17 cellular contexts compared by ENCODE assay signal in genomic region chr7:26051021-26051420, GRCh38.
DNase-seq lines count a peak whose midpoint lies in the region.
"Had no signal": no experiment of that assay in that cellular context is flagged by ENCODE, and none has a peak within 500 bp of the region (broad histone marks: within the 10 kb centered on the region; RNA-seq: fewer than 3 reads in every experiment).

No MANE protein-coding gene starts in this region.

- no peak overlapping the region for H3K27ac Mint-ChIP-seq in activated CD4-positive, alpha-beta T cell treated with anti-CD3 and anti-CD28 coated beads, Interleukin-2, amount 10 ng/mL, durations not matched to agents 7 days and 5 days
- H3K27ac Mint-ChIP-seq: CD8-positive, alpha-beta T cell; HFFc6 had no signal

- CTCF ChIA-PET in activated CD4-positive, alpha-beta T cell treated with anti-CD3 and anti-CD28 coated beads, Interleukin-2, amount 10 ng/mL, durations not matched to agents 7 days and 5 days (lab: Charles Lee) = no interaction called here

- no peaks in the 10 kb centered on the region for H3K4me1 Mint-ChIP-seq in activated CD4-positive, alpha-beta T cell treated with anti-CD3 and anti-CD28 coated beads, Interleukin-2, amount 10 ng/mL, durations not matched to agents 7 days and 5 days

- DNase-seq in NOMO-1 (lab: John Stamatoyannopoulos, UW; ENCODE audit: unreplicated experiment in 2 of 2) (peak; percentile 42 to 82), NOMO-1 treated with dmso at 0.1 percent for 144 hours (lab: John Stamatoyannopoulos, UW; ENCODE audit: unreplicated experiment) (no peak), MV-4-11 (lab: John Stamatoyannopoulos, UW) (peak; percentile 76), NOMO-1 treated with DMSO at 0.1 percent for 48 hours (lab: John Stamatoyannopoulos, UW; ENCODE audit: unreplicated experiment) (peak; percentile 82), renal cortical epithelial cell (ENCODE audit: low read depth) (peak; percentile 36), cerebellum (ENCODE audit: low spot score) (no peak), NCI-H2029 (lab: John Stamatoyannopoulos, UW) (no peak)
- DNase-seq in activated CD4-positive, alpha-beta T cell treated with anti-CD3 and anti-CD28 coated beads, Interleukin-2, amount 10 ng/mL, durations not matched to agents 7 days and 5 days = no peak
- DNase-seq: BE2C; Caco-2; CD8-positive, alpha-beta T cell; DMS 273 treated with DMSO at 0.1 percent for 48 hours; DMS79; EL; GF-D8; GOT3; HFFc6 had no signal

- peaks cover 2% of the 10 kb centered on the region for H3K9me3 Mint-ChIP-seq in activated CD4-positive, alpha-beta T cell treated with anti-CD3 and anti-CD28 coated beads, Interleukin-2, amount 10 ng/mL, durations not matched to agents 7 days and 5 days
- H3K9me3 Mint-ChIP-seq: CD8-positive, alpha-beta T cell; HFFc6 had no signal

- H3K4me3 Mint-ChIP-seq in activated CD4-positive, alpha-beta T cell treated with anti-CD3 and anti-CD28 coated beads, Interleukin-2, amount 10 ng/mL, durations not matched to agents 7 days and 5 days = no peak overlapping the region
- H3K4me3 Mint-ChIP-seq: CD8-positive, alpha-beta T cell; HFFc6 had no signal

- H3K27me3 Mint-ChIP-seq in activated CD4-positive, alpha-beta T cell treated with anti-CD3 and anti-CD28 coated beads, Interleukin-2, amount 10 ng/mL, durations not matched to agents 7 days and 5 days = peaks cover 33% of the 10 kb centered on the region

- H3K36me3 Mint-ChIP-seq in activated CD4-positive, alpha-beta T cell treated with anti-CD3 and anti-CD28 coated beads, Interleukin-2, amount 10 ng/mL, durations not matched to agents 7 days and 5 days (ENCODE audit: low read depth) = no peaks in the 10 kb centered on the region
- H3K36me3 Mint-ChIP-seq: CD8-positive, alpha-beta T cell had no signal

- POLR2A ChIA-PET in activated CD4-positive, alpha-beta T cell treated with anti-CD3 and anti-CD28 coated beads, Interleukin-2, amount 10 ng/mL, durations not matched to agents 7 days and 5 days (lab: Charles Lee) = no interaction called here

Comparison
In these comparisons a context has a peak if more than half of its experiments do, and no peak if none do; other contexts are left out.
1. DNase-seq: peak in NOMO-1 (2 of 2), MV-4-11 (single experiment), NOMO-1 treated with DMSO at 0.1 percent for 48 hours (single experiment) and renal cortical epithelial cell (single experiment); none in NOMO-1 treated with dmso at 0.1 percent for 144 hours (single experiment), cerebellum (single experiment), NCI-H2029 (single experiment) and activated CD4-positive, alpha-beta T cell treated with anti-CD3 and anti-CD28 coated beads, Interleukin-2, amount 10 ng/mL, durations not matched to agents 7 days and 5 days (single experiment).